Comparison of ENCODE assay signal across 20 cellular contexts in genomic region chr5:72125271-72125670, GRCh38. TPM values are rescaled to one million over a fixed set of nuclear protein-coding genes. Genes with fewer than 3 reads are reported as not detected.
DNase-seq lines count a peak whose midpoint lies in the region; ATAC-seq and TF ChIP-seq lines count a peak whose summit lies in the region.
"Had no signal": no experiment of that assay in that cellular context is flagged by ENCODE, and none has a peak within 500 bp of the region (broad histone marks: within the 10 kb centered on the region; RNA-seq: fewer than 3 reads in every experiment).

No MANE protein-coding gene starts in this region.

- peaks cover 30% of the 10 kb centered on the region for H3K36me3 ChIP-seq in RWPE2 (ENCODE audit: low read depth)

- H3K9me3 ChIP-seq in RWPE2 (ENCODE audit: severe bottlenecking): no peaks in the 10 kb centered on the region

- H3K27me3 Mint-ChIP-seq in HFFc6 (ENCODE audit: insufficient read depth): no peaks in the 10 kb centered on the region
- H3K27me3 Mint-ChIP-seq in brain: peaks cover 3% of the 10 kb centered on the region
- no peaks in the 10 kb centered on the region for H3K27me3 Mint-ChIP-seq in osteocyte (ENCODE audit: unreplicated experiment)
- H3K27me3 Mint-ChIP-seq in activated CD4-positive, alpha-beta T cell treated with anti-CD3 and anti-CD28 coated beads, Interleukin-2, amount 10 ng/mL, durations not matched to agents 7 days and 5 days: peaks cover 49% of the 10 kb centered on the region

- ATAC-seq in RWPE2 (ENCODE audit: low read depth) (no peak), esophagus mucosa (no peak)
- ATAC-seq: HepG2 had no signal

- H3K4me1 ChIP-seq in RWPE2 (ENCODE audit: insufficient read depth, poor library complexity, severe bottlenecking): peaks cover 14% of the 10 kb centered on the region

- H3K27me3 ChIP-seq in RWPE2 (ENCODE audit: insufficient read depth, poor library complexity, severe bottlenecking): no peaks in the 10 kb centered on the region

- H3K4me3 Mint-ChIP-seq in HFFc6 (peak overlapping the region; percentile 32; the same call in 1 of the 2 replicates), brain (peak overlapping the region in 4 of 5 experiments; percentile 6 to 67 (median 34)), osteocyte (ENCODE audit: unreplicated experiment) (no peak overlapping the region)
- H3K4me3 Mint-ChIP-seq in activated CD4-positive, alpha-beta T cell treated with anti-CD3 and anti-CD28 coated beads, Interleukin-2, amount 10 ng/mL, durations not matched to agents 7 days and 5 days: no peak overlapping the region

- CTCF ChIA-PET in activated CD4-positive, alpha-beta T cell treated with anti-CD3 and anti-CD28 coated beads, Interleukin-2, amount 10 ng/mL, durations not matched to agents 7 days and 5 days (lab: Charles Lee): no interaction called here

- TF ChIP-seq CTCF in HFFc6 (IDR thresholded peaks at IDR 0.05) (no peak), RWPE2 (IDR thresholded peaks at IDR 0.05; ENCODE audit: poor library complexity, severe bottlenecking) (no peak), brain (conservative IDR thresholded peaks at IDR 0.05) (no peak), osteocyte (IDR thresholded peaks at IDR 0.05) (no peak)

- DNase-seq in HFFc6: no peak
- DNase-seq in RWPE2 (ENCODE audit: low spot score): no peak
- no peak for DNase-seq in osteocyte (ENCODE audit: extremely low spot score, unreplicated experiment)
- DNase-seq in germinal center (ENCODE audit: low spot score): no peak
- no peak for DNase-seq in activated CD4-positive, alpha-beta T cell treated with anti-CD3 and anti-CD28 coated beads, Interleukin-2, amount 10 ng/mL, durations not matched to agents 7 days and 5 days
- DNase-seq in stimulated activated CD4-positive, alpha-beta T cell treated with anti-CD3 and anti-CD28 coated beads, Interleukin-1b, Interleukin-23, amount 100 ng/mL, for 48 hours: no peak
- DNase-seq: AML-193, KG1, NCI-H1092 treated with DMSO at 0.1 percent for 48 hours, NCI-H1436 treated with DMSO at 0.1 percent for 48 hours, NCI-H2171, NCI-H345, NCI-H524, Right ventricle myocardium superior had no signal

- H3K4me3 ChIP-seq in RWPE2 (ENCODE audit: severe bottlenecking): no peak overlapping the region

- H3K36me3 Mint-ChIP-seq in HFFc6 (ENCODE audit: low read depth) (peaks cover 50% of the 10 kb centered on the region), brain (peaks cover 77% of the 10 kb centered on the region), osteocyte (ENCODE audit: unreplicated experiment) (peaks cover 33% of the 10 kb centered on the region)
- no peaks in the 10 kb centered on the region for H3K36me3 Mint-ChIP-seq in activated CD4-positive, alpha-beta T cell treated with anti-CD3 and anti-CD28 coated beads, Interleukin-2, amount 10 ng/mL, durations not matched to agents 7 days and 5 days (ENCODE audit: low read depth)

- H3K27ac Mint-ChIP-seq in HFFc6 (peak overlapping the region; percentile 32; the same call in 1 of the 2 replicates), brain (peak overlapping the region; percentile 8 to 86 (median 57)), osteocyte (ENCODE audit: unreplicated experiment) (peak overlapping the region; percentile 86)
- H3K27ac Mint-ChIP-seq in activated CD4-positive, alpha-beta T cell treated with anti-CD3 and anti-CD28 coated beads, Interleukin-2, amount 10 ng/mL, durations not matched to agents 7 days and 5 days: no peak overlapping the region

- H3K9me3 Mint-ChIP-seq in HFFc6 (no peaks in the 10 kb centered on the region), brain (no peaks in the 10 kb centered on the region), osteocyte (ENCODE audit: unreplicated experiment) (no peaks in the 10 kb centered on the region)
- no peaks in the 10 kb centered on the region for H3K9me3 Mint-ChIP-seq in activated CD4-positive, alpha-beta T cell treated with anti-CD3 and anti-CD28 coated beads, Interleukin-2, amount 10 ng/mL, durations not matched to agents 7 days and 5 days

- peak overlapping the region; percentile 31 for H3K27ac ChIP-seq in RWPE2 (ENCODE audit: poor library complexity, severe bottlenecking)
- H3K27ac ChIP-seq: HL-60 had no signal

- POLR2A ChIA-PET in activated CD4-positive, alpha-beta T cell treated with anti-CD3 and anti-CD28 coated beads, Interleukin-2, amount 10 ng/mL, durations not matched to agents 7 days and 5 days (lab: Charles Lee): no interaction called here

- peaks cover 87% of the 10 kb centered on the region for H3K4me1 Mint-ChIP-seq in HFFc6 (ENCODE audit: low read depth)
- peaks cover 93% of the 10 kb centered on the region for H3K4me1 Mint-ChIP-seq in brain
- peaks cover 70% of the 10 kb centered on the region for H3K4me1 Mint-ChIP-seq in osteocyte (ENCODE audit: unreplicated experiment)
- H3K4me1 Mint-ChIP-seq in activated CD4-positive, alpha-beta T cell treated with anti-CD3 and anti-CD28 coated beads, Interleukin-2, amount 10 ng/mL, durations not matched to agents 7 days and 5 days: no peaks in the 10 kb centered on the region

RNA-seq across cellular contexts. Expression of gene MAP1B, which starts 18.0 kb away (rescaled TPM):
- 100 to 1,000 TPM; 164 to 272 (median 235) TPM for total RNA-seq in HFFc6 (2021; fragmentation: NEBNext Ultra II Directional; extraction: Animal tissue kit (Norgen Biotek cat#: 25700))
- polyA plus RNA-seq in brain (ENCODE audit: insufficient read depth, low read depth, low replicate concordance): 158 TPM
- total RNA-seq in osteocyte: 189 and 207 TPM in 2 replicates
- total RNA-seq in activated CD4-positive, alpha-beta T cell treated with anti-CD3 and anti-CD28 coated beads, Interleukin-2, amount 10 ng/mL, durations not matched to agents 7 days and 5 days: under 1 TPM in 1 of 2 experiments, not detected in 1; 0.06 TPM
- total RNA-seq in esophagus mucosa: 8.4 TPM
- total RNA-seq: HT-29, OCI-LY7 had no signal

Comparison
In these comparisons a context has a peak if more than half of its experiments do, and no peak if none do; other contexts are left out.
1. H3K4me3 Mint-ChIP-seq: peak in HFFc6 (single experiment) and brain (4 of 5); none in osteocyte (single experiment) and activated CD4-positive, alpha-beta T cell treated with anti-CD3 and anti-CD28 coated beads, Interleukin-2, amount 10 ng/mL, durations not matched to agents 7 days and 5 days (single experiment).
2. RNA of gene MAP1B, which starts 18.0 kb away (total RNA-seq): 164 to 272 TPM in HFFc6 and 189 to 207 TPM in osteocyte; 8.4 TPM in esophagus mucosa (single experiment) and 0.06 TPM in activated CD4-positive, alpha-beta T cell treated with anti-CD3 and anti-CD28 coated beads, Interleukin-2, amount 10 ng/mL, durations not matched to agents 7 days and 5 days; every median in the first group is over 10 times any median in the second.